Comparison of ENCODE assay signal across 9 cellular contexts in the genomic region with DNA sequence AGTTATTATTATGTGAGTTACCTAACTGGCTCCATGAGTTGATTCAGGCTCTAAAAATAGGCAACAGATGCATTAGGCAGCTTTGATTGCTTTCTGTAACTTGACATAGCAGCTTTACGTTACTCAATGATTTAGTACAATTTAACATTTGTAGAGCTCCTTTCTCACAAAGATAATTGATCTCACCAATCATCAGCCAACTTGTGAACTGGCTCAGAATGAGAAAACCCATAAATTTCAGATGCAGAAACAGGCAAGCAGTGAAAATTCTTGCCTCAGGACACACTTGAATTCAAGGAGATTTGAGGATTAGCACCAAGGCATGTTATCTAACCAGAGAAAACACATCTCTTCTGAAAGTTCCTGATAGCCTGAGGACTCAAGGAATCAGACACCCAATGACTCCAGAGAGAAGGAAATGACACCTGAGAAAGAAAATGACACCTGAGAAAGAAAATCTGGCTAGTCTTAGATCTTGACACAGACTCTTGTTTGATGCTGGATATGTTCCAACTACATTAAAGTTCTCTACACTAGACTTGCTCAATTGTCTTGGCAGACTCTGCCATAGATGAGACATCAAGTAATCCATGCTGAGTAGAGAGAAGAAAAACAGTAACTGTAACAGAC.
A peak's percentile ranks its signal among the peaks of the same experiment; 100 is the strongest.
DNase-seq lines count a peak whose midpoint lies in the region; ATAC-seq, FAIRE-seq and TF ChIP-seq lines count a peak whose summit lies in the region.
"Had no signal": no experiment of that assay in that cellular context is flagged by ENCODE, and none has a peak within 500 bp of the region (broad histone marks: within the 10 kb centered on the region; RNA-seq: fewer than 3 reads in every experiment).

No MANE protein-coding gene starts in this region.

- H3K4ac ChIP-seq in mesenchymal stem cell (ENCODE audit: low read depth in 1 of 2, low read length in 2 of 2) = no peak overlapping the region

- H2BK5ac ChIP-seq in mesenchymal stem cell (ENCODE audit: low read depth, low read length, poor library complexity, severe bottlenecking) = no peak overlapping the region

- no peak overlapping the region for H3K4me2 ChIP-seq in mesenchymal stem cell (ENCODE audit: low read length, poor library complexity, severe bottlenecking)

- H3K36me3 ChIP-seq in mesenchymal stem cell (ENCODE audit: control insufficient read depth in 1 of 2, insufficient read depth in 2 of 2, low read depth in 1 of 2, low read length in 2 of 2) = no peaks in the 10 kb centered on the region

- no peak for TF ChIP-seq CTCF in coronary artery (IDR thresholded peaks at IDR 0.05)
- no peak for TF ChIP-seq CTCF in GM13976 (IDR thresholded peaks at IDR 0.05; ENCODE audit: borderline replicate concordance, control extremely low read depth, extremely low read depth, insufficient read depth, missing control alignments)

- in situ Hi-C loops in GM13976 (cut with MboI; ENCODE audit: low sequenced_read_pairs, unreplicated experiment) = loop anchor here (25.0 kb wide), 1 partner anchor 322 kb away; a partner anchor contains a TSS

- no peak overlapping the region for H3K23ac ChIP-seq in mesenchymal stem cell (ENCODE audit: low read length in 2 of 2)

- peak; percentile 34 for ATAC-seq in HG02852 (IDR thresholded peaks at IDR 0.05; ENCODE audit: unreplicated experiment)
- no peak for ATAC-seq in T-helper 17 cell

- no peak overlapping the region for H2BK12ac ChIP-seq in mesenchymal stem cell (ENCODE audit: low read length in 2 of 2)

- H4K91ac ChIP-seq in mesenchymal stem cell (ENCODE audit: low read length) = no peak overlapping the region

- 72% methylated on average over 1 of the region's 1 CpG for WGBS in mesenchymal stem cell

- no peak overlapping the region for H3K4me3 Mint-ChIP-seq in T-helper 17 cell

- H2BK15ac ChIP-seq in mesenchymal stem cell (ENCODE audit: low read depth, poor library complexity, severe bottlenecking) = no peak overlapping the region

- H4K8ac ChIP-seq in mesenchymal stem cell (ENCODE audit: low read length) = no peak overlapping the region

- no peak overlapping the region for H3K4me3 ChIP-seq in mesenchymal stem cell (ENCODE audit: insufficient read depth in 1 of 2, low read depth in 1 of 2, low read length in 2 of 2)
- no peak overlapping the region for H3K4me3 ChIP-seq in coronary artery

- no peaks in the 10 kb centered on the region for H3K27me3 Mint-ChIP-seq in T-helper 17 cell

- H2AK5ac ChIP-seq in mesenchymal stem cell (ENCODE audit: low read length, severe bottlenecking) = no peak overlapping the region

- H3K36me3 Mint-ChIP-seq in T-helper 17 cell (ENCODE audit: low read depth) = no peaks in the 10 kb centered on the region

- no peak overlapping the region for H2BK120ac ChIP-seq in mesenchymal stem cell (ENCODE audit: low read depth, low read length)

- no peaks in the 10 kb centered on the region for H3K27me3 ChIP-seq in mesenchymal stem cell (ENCODE audit: control insufficient read depth in 1 of 2, insufficient read depth in 1 of 2, low read length in 2 of 2)

- no peaks in the 10 kb centered on the region for H3K4me1 ChIP-seq in mesenchymal stem cell (ENCODE audit: control insufficient read depth, insufficient read depth, low read depth, low read length)

- peak overlapping the region; percentile 45 for H3K27ac Mint-ChIP-seq in T-helper 17 cell

- H3K14ac ChIP-seq in mesenchymal stem cell (ENCODE audit: low read length in 2 of 2) = no peak overlapping the region

- no peaks in the 10 kb centered on the region for H3K79me1 ChIP-seq in mesenchymal stem cell (replicated peaks; ENCODE audit: low read length, poor library complexity, severe bottlenecking)

- DNase-seq in GM18507 (ENCODE audit: extremely low spot score, insufficient read length, low read depth) (no peak), T-helper 17 cell (no peak), mesenchymal stem cell (peak; percentile 50), NCI-H748 (lab: John Stamatoyannopoulos, UW; ENCODE audit: unreplicated experiment) (no peak), A172 (ENCODE audit: low spot score) (no peak), coronary artery (ENCODE audit: low spot score) (no peak), GM13976 (ENCODE audit: low spot score) (no peak)

- H3K27ac ChIP-seq in mesenchymal stem cell (ENCODE audit: low read length, poor library complexity, severe bottlenecking) = no peak overlapping the region
- no peak overlapping the region for H3K27ac ChIP-seq in coronary artery

- no peaks in the 10 kb centered on the region for H3K9me3 ChIP-seq in T-helper 17 cell (ENCODE audit: control insufficient read depth, low read length, poor library complexity, severe bottlenecking)
- no peaks in the 10 kb centered on the region for H3K9me3 ChIP-seq in mesenchymal stem cell (ENCODE audit: control insufficient read depth, low read length)

- H3K18ac ChIP-seq in mesenchymal stem cell (ENCODE audit: low read depth in 1 of 2, low read length in 2 of 2) = no peak overlapping the region

- H2AFZ ChIP-seq in mesenchymal stem cell (ENCODE audit: low read depth, low read length) = no peak overlapping the region

- peak; percentile 95 for FAIRE-seq in GM18507 (lab: Jason Lieb, UNC)
- FAIRE-seq: endothelial cell of umbilical vein had no signal

- H3K4me1 Mint-ChIP-seq in T-helper 17 cell = peaks cover 14% of the 10 kb centered on the region

- H3K9ac ChIP-seq in mesenchymal stem cell (ENCODE audit: low read length) = no peak overlapping the region
